Comparison of ENCODE assay signal across 1 cellular context in the genomic region with DNA sequence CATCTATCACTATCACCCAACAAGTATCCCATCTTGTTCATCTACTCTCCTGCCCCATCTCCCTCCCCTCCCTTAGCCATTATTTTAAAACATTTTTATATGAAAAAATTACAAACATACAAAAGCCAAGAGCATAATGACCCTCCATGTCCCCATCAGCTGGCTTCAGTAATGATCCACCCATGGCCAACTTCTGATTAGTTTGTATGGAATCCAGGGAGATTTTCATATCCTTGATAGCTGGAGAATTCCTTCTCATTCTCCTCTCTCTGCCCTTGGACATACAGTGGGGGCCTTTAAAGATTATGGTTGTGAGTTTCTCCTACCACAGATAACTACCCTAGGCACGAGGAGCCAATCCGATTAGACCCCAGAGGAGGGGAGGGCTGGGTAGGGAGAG.
TF ChIP-seq lines count a peak whose summit lies in the region.

No MANE protein-coding gene starts in this region.

TF ChIP-seq in GM23338, 12 proteins besides CTCF, POLR2A, EP300 and RAD21 (continued from another document):
- TF ChIP-seq, protein P1, sequence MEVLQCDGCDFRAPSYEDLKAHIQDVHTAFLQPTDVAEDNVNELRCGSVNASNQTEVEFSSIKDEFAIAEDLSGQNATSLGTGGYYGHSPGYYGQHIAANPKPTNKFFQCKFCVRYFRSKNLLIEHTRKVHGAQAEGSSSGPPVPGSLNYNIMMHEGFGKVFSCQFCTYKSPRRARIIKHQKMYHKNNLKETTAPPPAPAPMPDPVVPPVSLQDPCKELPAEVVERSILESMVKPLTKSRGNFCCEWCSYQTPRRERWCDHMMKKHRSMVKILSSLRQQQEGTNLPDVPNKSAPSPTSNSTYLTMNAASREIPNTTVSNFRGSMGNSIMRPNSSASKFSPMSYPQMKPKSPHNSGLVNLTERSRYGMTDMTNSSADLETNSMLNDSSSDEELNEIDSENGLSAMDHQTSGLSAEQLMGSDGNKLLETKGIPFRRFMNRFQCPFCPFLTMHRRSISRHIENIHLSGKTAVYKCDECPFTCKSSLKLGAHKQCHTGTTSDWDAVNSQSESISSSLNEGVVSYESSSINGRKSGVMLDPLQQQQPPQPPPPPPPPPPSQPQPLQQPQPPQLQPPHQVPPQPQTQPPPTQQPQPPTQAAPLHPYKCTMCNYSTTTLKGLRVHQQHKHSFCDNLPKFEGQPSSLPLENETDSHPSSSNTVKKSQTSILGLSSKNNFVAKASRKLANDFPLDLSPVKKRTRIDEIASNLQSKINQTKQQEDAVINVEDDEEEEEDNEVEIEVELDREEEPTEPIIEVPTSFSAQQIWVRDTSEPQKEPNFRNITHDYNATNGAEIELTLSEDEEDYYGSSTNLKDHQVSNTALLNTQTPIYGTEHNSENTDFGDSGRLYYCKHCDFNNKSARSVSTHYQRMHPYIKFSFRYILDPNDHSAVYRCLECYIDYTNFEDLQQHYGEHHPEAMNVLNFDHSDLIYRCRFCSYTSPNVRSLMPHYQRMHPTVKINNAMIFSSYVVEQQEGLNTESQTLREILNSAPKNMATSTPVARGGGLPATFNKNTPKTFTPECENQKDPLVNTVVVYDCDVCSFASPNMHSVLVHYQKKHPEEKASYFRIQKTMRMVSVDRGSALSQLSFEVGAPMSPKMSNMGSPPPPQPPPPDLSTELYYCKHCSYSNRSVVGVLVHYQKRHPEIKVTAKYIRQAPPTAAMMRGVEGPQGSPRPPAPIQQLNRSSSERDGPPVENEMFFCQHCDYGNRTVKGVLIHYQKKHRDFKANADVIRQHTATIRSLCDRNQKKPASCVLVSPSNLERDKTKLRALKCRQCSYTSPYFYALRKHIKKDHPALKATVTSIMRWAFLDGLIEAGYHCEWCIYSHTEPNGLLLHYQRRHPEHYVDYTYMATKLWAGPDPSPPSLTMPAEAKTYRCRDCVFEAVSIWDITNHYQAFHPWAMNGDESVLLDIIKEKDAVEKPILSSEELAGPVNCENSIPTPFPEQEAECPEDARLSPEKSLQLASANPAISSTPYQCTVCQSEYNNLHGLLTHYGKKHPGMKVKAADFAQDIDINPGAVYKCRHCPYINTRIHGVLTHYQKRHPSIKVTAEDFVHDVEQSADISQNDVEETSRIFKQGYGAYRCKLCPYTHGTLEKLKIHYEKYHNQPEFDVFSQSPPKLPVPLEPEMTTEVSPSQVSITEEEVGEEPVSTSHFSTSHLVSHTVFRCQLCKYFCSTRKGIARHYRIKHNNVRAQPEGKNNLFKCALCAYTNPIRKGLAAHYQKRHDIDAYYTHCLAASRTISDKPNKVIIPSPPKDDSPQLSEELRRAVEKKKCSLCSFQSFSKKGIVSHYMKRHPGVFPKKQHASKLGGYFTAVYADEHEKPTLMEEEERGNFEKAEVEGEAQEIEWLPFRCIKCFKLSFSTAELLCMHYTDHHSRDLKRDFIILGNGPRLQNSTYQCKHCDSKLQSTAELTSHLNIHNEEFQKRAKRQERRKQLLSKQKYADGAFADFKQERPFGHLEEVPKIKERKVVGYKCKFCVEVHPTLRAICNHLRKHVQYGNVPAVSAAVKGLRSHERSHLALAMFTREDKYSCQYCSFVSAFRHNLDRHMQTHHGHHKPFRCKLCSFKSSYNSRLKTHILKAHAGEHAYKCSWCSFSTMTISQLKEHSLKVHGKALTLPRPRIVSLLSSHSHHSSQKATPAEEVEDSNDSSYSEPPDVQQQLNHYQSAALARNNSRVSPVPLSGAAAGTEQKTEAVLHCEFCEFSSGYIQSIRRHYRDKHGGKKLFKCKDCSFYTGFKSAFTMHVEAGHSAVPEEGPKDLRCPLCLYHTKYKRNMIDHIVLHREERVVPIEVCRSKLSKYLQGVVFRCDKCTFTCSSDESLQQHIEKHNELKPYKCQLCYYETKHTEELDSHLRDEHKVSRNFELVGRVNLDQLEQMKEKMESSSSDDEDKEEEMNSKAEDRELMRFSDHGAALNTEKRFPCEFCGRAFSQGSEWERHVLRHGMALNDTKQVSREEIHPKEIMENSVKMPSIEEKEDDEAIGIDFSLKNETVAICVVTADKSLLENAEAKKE (CRISPR knock-in tag; IDR thresholded peaks at IDR 0.05) = no peak
- TF ChIP-seq REST (IDR thresholded peaks at IDR 0.05; ENCODE audit: unreplicated experiment) = no peak
- TF ChIP-seq ZNF331 (CRISPR knock-in tag; IDR thresholded peaks at IDR 0.05; ENCODE audit: low read depth) = no peak
- TF ChIP-seq ZNF114 (CRISPR knock-in tag; IDR thresholded peaks at IDR 0.05) = no peak
- no peak for TF ChIP-seq POLR2AphosphoS5 (IDR thresholded peaks at IDR 0.05; ENCODE audit: low read depth)
- no peak for TF ChIP-seq ETS1 (IDR thresholded peaks at IDR 0.05)
